ENCODE assay signal across 7 cellular contexts in genomic region chr4:20412072-20412471, GRCh38.
"Had no signal": no experiment of that assay in that cellular context is flagged by ENCODE, and none has a peak within 500 bp of the region (broad histone marks: within the 10 kb centered on the region; RNA-seq: fewer than 3 reads in every experiment).

No MANE protein-coding gene starts in this region.

- ATAC-seq: GM23338 had no signal

- H3K4me3 ChIP-seq: GM23338 had no signal

- DNase-seq: H9, HCEC 1CT, KG1 had no signal

- H2AFZ ChIP-seq: GM23338 had no signal

- H3K27ac ChIP-seq: HL-60 had no signal

- FAIRE-seq: H1, H54 had no signal

- H3K4me2 ChIP-seq: GM23338 had no signal
